In the genomic region with DNA sequence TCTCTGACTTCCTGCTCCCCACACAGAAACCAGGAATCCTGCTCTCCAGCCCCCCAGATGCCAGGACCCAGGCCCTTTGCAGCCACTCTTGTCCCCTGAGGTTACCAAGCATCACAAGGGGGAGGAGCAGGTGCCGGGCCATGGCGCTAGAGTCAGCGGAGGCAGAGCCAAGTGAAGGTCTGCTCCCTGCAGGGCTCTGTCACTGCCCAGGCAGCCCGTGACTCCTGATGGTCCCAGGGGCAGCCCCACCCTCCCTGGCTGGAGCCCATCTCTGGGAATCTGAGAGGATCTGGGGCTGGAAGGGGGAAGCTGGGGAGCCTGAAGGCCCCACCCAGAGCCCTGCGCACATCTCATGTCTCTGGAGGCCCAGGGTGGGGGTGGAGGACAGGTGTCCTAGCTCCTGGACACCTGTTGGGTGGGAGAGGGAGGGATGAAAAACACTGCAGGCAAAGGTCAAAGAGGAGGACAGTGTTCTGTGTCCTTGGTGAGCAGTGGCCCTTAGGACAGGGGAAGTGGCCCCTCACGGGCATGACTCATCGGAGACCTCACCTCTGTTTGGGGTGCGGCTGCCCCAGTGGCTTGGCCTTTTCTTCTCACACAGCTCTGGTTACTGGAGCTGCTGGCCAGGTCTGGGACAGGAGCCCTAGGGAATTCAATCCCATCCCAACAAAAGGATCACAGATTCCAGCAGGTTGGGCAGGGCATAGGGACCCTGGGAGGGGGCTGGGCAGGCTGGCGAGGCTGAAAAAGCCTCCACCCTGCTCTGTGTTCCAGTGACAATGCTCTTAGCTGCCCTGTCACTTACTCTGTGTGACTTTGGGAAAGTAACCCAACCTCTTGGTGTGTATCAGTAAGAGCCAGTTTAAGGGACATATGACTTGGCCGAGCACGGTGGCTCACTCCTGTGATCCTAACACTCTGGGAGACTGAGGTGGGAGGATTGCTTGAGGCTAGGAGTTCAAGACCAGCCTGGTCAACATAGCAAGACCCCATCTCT, we compare ENCODE assay signal across 23 cellular contexts. TPM values are rescaled to one million over a fixed set of nuclear protein-coding genes. Genes with fewer than 3 reads are reported as not detected.
DNase-seq lines count a peak whose midpoint lies in the region; ATAC-seq and TF ChIP-seq lines count a peak whose summit lies in the region.
"Had no signal": no experiment of that assay in that cellular context is flagged by ENCODE, and none has a peak within 500 bp of the region (broad histone marks: within the 10 kb centered on the region; RNA-seq: fewer than 3 reads in every experiment).

Gene PRSS36 (minus strand): TSS at position 173 of the 997 bp plus-strand sequence. CDS start 31 bp downstream, at position 142.

- H3K27ac ChIP-seq in SK-N-SH (ENCODE audit: low read depth in 2 of 2, low read length in 1 of 2) (no peak within 1 kb of the TSS), Peyer's patch (peak within 1 kb of the TSS in 1 of 4 donors; percentile 25), transverse colon (peak within 1 kb of the TSS in 1 of 4 donors; percentile 26)
- H3K27ac ChIP-seq: SJSA1 had no signal

- no peaks in the 10 kb centered on the region for H3K79me2 ChIP-seq in SK-N-SH (ENCODE audit: insufficient read depth)

- H3K9me2 ChIP-seq in SK-N-SH, result no peaks in the 10 kb centered on the region

- H3K4me2 ChIP-seq in SK-N-SH, result no peak within 1 kb of the TSS

- peak; percentile 20 for DNase-seq in SK-N-SH
- no peak for DNase-seq in Peyer's patch
- DNase-seq in islet precursor cell, result peak; percentile 54
- DNase-seq in transverse colon, result peak; percentile 35
- no peak for DNase-seq in NCI-H2171 (lab: John Stamatoyannopoulos, UW)
- no peak for DNase-seq in NCI-H2196 (lab: John Stamatoyannopoulos, UW; ENCODE audit: unreplicated experiment)
- DNase-seq: activated B cell treated with CpG ODN at 0.5 μM for 24 hours; activated CD8-positive, alpha-beta T cell treated with anti-CD3 and anti-CD28 coated beads, Interleukin-2, amount 10 ng/mL, durations not matched to agents 7 days and 5 days; activated naive CD4-positive, alpha-beta T cell treated with anti-CD3 and anti-CD28 coated beads, Interleukin-2, amount 10 ng/mL, durations not matched to agents 7 days and 5 days; activated T-cell treated with anti-CD3 and anti-CD28 coated beads, Interleukin-2, amount 50 U/mL, for 4 hours; cerebellar nuclear complex; DMS 273 treated with DMSO at 0.1 percent for 48 hours; HFFc6; immature natural killer cell; mammary epithelial cell; NCI-H774; stimulated activated CD4-positive, alpha-beta T cell treated with anti-CD3 and anti-CD28 coated beads, Interleukin-4, amount 100 ng/mL, for 24 hours had no signal

- no peaks in the 10 kb centered on the region for H3K4me1 ChIP-seq in SK-N-SH (ENCODE audit: control insufficient read depth in 1 of 2, insufficient read depth in 2 of 2, low read depth in 1 of 2, low read length in 1 of 2)
- peaks cover 0 to 10% (median 0%) of the 10 kb centered on the region in 4 donors for H3K4me1 ChIP-seq in Peyer's patch
- H3K4me1 ChIP-seq in transverse colon, result peaks cover 0 to 7% (median 5%) of the 10 kb centered on the region in 4 donors
- H3K4me1 ChIP-seq: SJSA1 had no signal

- intact Hi-C loops in transverse colon (cut with DNase I; ENCODE audit: low total_unique reads), result no loop called here

- H4K20me1 ChIP-seq in SK-N-SH (ENCODE audit: insufficient read depth), result no peaks in the 10 kb centered on the region

- CTCF ChIA-PET in SK-N-SH (lab: Yijun Ruan, JAX), result interaction anchor here (1.0 to 4.7 kb wide), 2 partner anchors 8 to 9 kb away, joined by 3 to 22 read pairs; no protein-coding TSS in a partner anchor

- TF ChIP-seq POLR2A in Peyer's patch (IDR thresholded peaks at IDR 0.05), result no peak
- TF ChIP-seq POLR2A in transverse colon (IDR thresholded peaks at IDR 0.05), result no peak

- no peak within 1 kb of the TSS for H2AFZ ChIP-seq in SK-N-SH (ENCODE audit: low read depth)

- POLR2A ChIA-PET in SK-N-SH (lab: Yijun Ruan, JAX), result interaction anchor here (1.6 kb wide), 1 partner anchor 29 kb away, joined by 4 read pairs; the partner anchor contains the start of gene FUS

- in situ Hi-C loops in transverse colon (cut with MboI; ENCODE audit: low pct_ligation_motif_present in 1 of 4, low pct_unique_long_range_greater_than_20kb in 1 of 4, low sequenced_read_pairs in 3 of 4), result loop anchor here in 1 of 4 donors (25.0 kb wide), 1 partner anchor 163 kb away; the partner anchor contains the start of gene HSD3B7

- H3K9me3 ChIP-seq in SK-N-SH, result no peaks in the 10 kb centered on the region
- H3K9me3 ChIP-seq in Peyer's patch, result no peaks in the 10 kb centered on the region
- H3K9me3 ChIP-seq in transverse colon, result no peaks in the 10 kb centered on the region
- H3K9me3 ChIP-seq: SJSA1 had no signal

- H3K36me3 ChIP-seq in SK-N-SH (replicated peaks in 1 of 2; ENCODE audit: control insufficient read depth in 1 of 2, insufficient read depth in 2 of 2, low read length in 1 of 2) (no peaks in the 10 kb centered on the region), Peyer's patch (no peaks in the 10 kb centered on the region), transverse colon (no peaks in the 10 kb centered on the region)
- H3K36me3 ChIP-seq: SJSA1 had no signal

- no peak for TF ChIP-seq RAD21 in SK-N-SH (IDR thresholded peaks at IDR 0.05; ENCODE audit: low read length)

- ATAC-seq in SK-N-SH treated with all-trans-retinoic acid at 6 μM for 48 hours (no peak), HG02610 (IDR thresholded peaks at IDR 0.05; ENCODE audit: unreplicated experiment) (no peak)
- ATAC-seq: activated CD8-positive, alpha-beta T cell treated with anti-CD3 and anti-CD28 coated beads, Interleukin-2, amount 10 ng/mL, durations not matched to agents 7 days and 5 days; activated T-cell treated with anti-CD3 and anti-CD28 coated beads, Interleukin-2, amount 50 U/mL, for 4 hours; GM12878 had no signal

- H3F3A ChIP-seq in SK-N-SH (replicated peaks; ENCODE audit: insufficient read depth), result no peaks in the 10 kb centered on the region

- H3K27me3 ChIP-seq in SK-N-SH (ENCODE audit: insufficient read depth) (no peaks in the 10 kb centered on the region), Peyer's patch (no peaks in the 10 kb centered on the region), transverse colon (peaks cover 16% of the 10 kb centered on the region)

- no peak for TF ChIP-seq EP300 in SK-N-SH (IDR thresholded peaks at IDR 0.05; ENCODE audit: borderline replicate concordance in 1 of 2, low read depth in 1 of 2, low read length in 1 of 2)
- TF ChIP-seq EP300 in transverse colon (IDR thresholded peaks at IDR 0.05; ENCODE audit: low read depth), result no peak

- no peak within 1 kb of the TSS for H3K9ac ChIP-seq in SK-N-SH

- H3K4me3 ChIP-seq in SK-N-SH (ENCODE audit: low read depth in 2 of 2, low read length in 1 of 2) (no peak within 1 kb of the TSS), Peyer's patch (no peak within 1 kb of the TSS), transverse colon (no peak within 1 kb of the TSS)
- H3K4me3 ChIP-seq: GM12878, SJSA1, smooth muscle cell had no signal

- TF ChIP-seq CTCF in SK-N-SH (IDR thresholded peaks at IDR 0.05) (no peak), Peyer's patch (IDR thresholded peaks at IDR 0.05) (no peak), transverse colon (IDR thresholded peaks at IDR 0.05) (no peak)

- WGBS in SK-N-SH (ENCODE audit: low lambda C conversion rate), result 88% methylated on average over 3 of the region's 11 CpGs
- 83% methylated on average over 11 of the region's 11 CpGs; no CpG with 5 or more reads in 1 of the 2 donors for WGBS in transverse colon (ENCODE audit: low coverage in 1 of 2), 2 donors

TF ChIP-seq in SK-N-SH, 30 proteins besides CTCF, POLR2A, EP300 and RAD21 (continues in another document):
- no peak for TF ChIP-seq MXI1 (IDR thresholded peaks at IDR 0.05; ENCODE audit: low read depth, low read length)
- no peak for TF ChIP-seq POLR2AphosphoS5 (IDR thresholded peaks at IDR 0.05; ENCODE audit: low read depth, low read length)
- TF ChIP-seq RCOR1 (IDR thresholded peaks at IDR 0.05; ENCODE audit: low read length), result no peak
- TF ChIP-seq TEAD4 (IDR thresholded peaks at IDR 0.05; ENCODE audit: borderline replicate concordance, insufficient read depth), result no peak
- no peak for TF ChIP-seq TAF1 (IDR thresholded peaks at IDR 0.05; ENCODE audit: borderline replicate concordance, low read depth, low read length)
- TF ChIP-seq RFX5 (IDR thresholded peaks at IDR 0.05; ENCODE audit: low read length), result no peak
- TF ChIP-seq FOSL2 (IDR thresholded peaks at IDR 0.05; ENCODE audit: borderline replicate concordance, low read depth), result no peak

TF ChIP-seq in SK-N-SH treated with all-trans-retinoic acid at 6 μM for 48 hours, 23 proteins besides CTCF, POLR2A, EP300 and RAD21:
- TF ChIP-seq SNAI2 (CRISPR knock-in tag; IDR thresholded peaks at IDR 0.05) (no peak), GLIS3 (CRISPR knock-in tag; IDR thresholded peaks at IDR 0.05) (no peak), POU6F1 (CRISPR knock-in tag; IDR thresholded peaks at IDR 0.05; ENCODE audit: borderline replicate concordance, low read depth) (no peak), ZFP3 (CRISPR knock-in tag; IDR thresholded peaks at IDR 0.05) (no peak)

RNA-seq across cellular contexts. Expression of gene PRSS36, which starts in this region (rescaled TPM):
- 0.36 and 0.49 TPM in 2 replicates for polyA plus RNA-seq in SK-N-SH (2012; rRNA removed)
- polyA plus RNA-seq in SK-N-SH (2012; cell fraction: cytosol; rRNA removed), result 0.10 and 0.12 TPM in 2 replicates
- polyA plus RNA-seq in SK-N-SH (2012; cell fraction: nucleus; rRNA removed), result 0.79 and 1.6 TPM in 2 replicates
- total RNA-seq in Peyer's patch (10 to 100 TPM in 3 of 4 donors, not detected in 1; 26.1 to 31.3 (median 28.2) TPM), transverse colon (10 to 100 TPM in 1 of 4 donors, 1 to 10 TPM in 2, not detected in 1; 8.1 to 42.3 (median 9.8) TPM)
- total RNA-seq: OCI-LY7 had no signal

Comparison
In these comparisons a context has a peak if more than half of its experiments do, and no peak if none do; other contexts are left out.
1. DNase-seq: peak in SK-N-SH (single experiment), islet precursor cell (single experiment) and transverse colon (single experiment); none in Peyer's patch (0 of 3), NCI-H2171 (single experiment) and NCI-H2196 (single experiment).